In genomic region chr4:11715753-11716521, GRCh38 we compare ENCODE assay signal across 28 cellular contexts.
"Had no signal": no experiment of that assay in that cellular context is flagged by ENCODE, and none has a peak within 500 bp of the region (broad histone marks: within the 10 kb centered on the region; RNA-seq: fewer than 3 reads in every experiment).

No MANE protein-coding gene starts in this region.

- H3K27ac Mint-ChIP-seq: activated B cell treated with CpG ODN at 0.5 μM for 24 hours; activated CD8-positive, alpha-beta T cell treated with anti-CD3 and anti-CD28 coated beads for 36 hours; activated naive CD8-positive, alpha-beta T cell; activated T-helper 17 cell treated with anti-CD3 and anti-CD28 coated beads, Interleukin-2, amount 50 U/mL, for 72 hours; T-helper 17 cell; T-helper 2 cell treated with Interferon-gamma antibody and Interleukin-4, amounts not matched to agents 5 μg/mL and 100 μg/mL, for 36 hours had no signal

- H3K4me3 Mint-ChIP-seq: activated B cell treated with CpG ODN at 0.5 μM for 24 hours; activated CD8-positive, alpha-beta T cell treated with anti-CD3 and anti-CD28 coated beads for 36 hours; activated naive CD8-positive, alpha-beta T cell; activated T-cell treated with anti-CD3 and anti-CD28 coated beads, Interleukin-2, amount 50 U/mL, for 4 hours; activated T-helper 17 cell treated with anti-CD3 and anti-CD28 coated beads, Interleukin-2, amount 50 U/mL, for 72 hours; T-helper 17 cell; T-helper 2 cell treated with Interferon-gamma antibody and Interleukin-4, amounts not matched to agents 5 μg/mL and 100 μg/mL, for 36 hours had no signal

- H3K9me3 Mint-ChIP-seq: activated B cell treated with CpG ODN at 0.5 μM for 24 hours; activated CD8-positive, alpha-beta T cell treated with anti-CD3 and anti-CD28 coated beads for 36 hours; activated T-cell treated with anti-CD3 and anti-CD28 coated beads, Interleukin-2, amount 50 U/mL, for 4 hours; activated T-helper 17 cell treated with anti-CD3 and anti-CD28 coated beads, Interleukin-2, amount 50 U/mL, for 72 hours; T-helper 2 cell treated with Interferon-gamma antibody and Interleukin-4, amounts not matched to agents 5 μg/mL and 100 μg/mL, for 36 hours had no signal

- H3K4me3 ChIP-seq: colonic mucosa had no signal

- H3K36me3 Mint-ChIP-seq: activated naive CD8-positive, alpha-beta T cell had no signal

- DNase-seq: activated B cell treated with CpG ODN at 0.5 μM for 24 hours; activated CD4-positive, alpha-beta T cell treated with anti-CD3 and anti-CD28 coated beads for 48 hours; activated CD4-positive, alpha-beta T cell treated with anti-CD3 and anti-CD28 coated beads, Interleukin-2, amount 50 U/mL, for 1 hour; activated CD4-positive, alpha-beta T cell treated with anti-CD3 and anti-CD28 coated beads, Interleukin-2, amount 50 U/mL, for 48 hours; activated CD8-positive, alpha-beta memory T cell treated with anti-CD3 and anti-CD28 coated beads for 24 hours; activated CD8-positive, alpha-beta T cell treated with anti-CD3 and anti-CD28 coated beads for 36 hours; activated effector memory CD4-positive, alpha-beta T cell treated with Interleukin-2 at 50 U/mL for 16 hours; activated gamma-delta T cell treated with Interleukin-2 at 50 U/mL for 16 hours; activated naive CD4-positive, alpha-beta T cell treated with anti-CD3 and anti-CD28 coated beads, Interleukin-2, amount 50 U/mL, for 16 hours; activated naive CD4-positive, alpha-beta T cell treated with Interleukin-2 at 50 U/mL for 16 hours; activated T-cell treated with anti-CD3 and anti-CD28 coated beads, Interleukin-2, amount 50 U/mL, for 4 hours; amniotic stem cell; anterior cingulate cortex; brain microvascular endothelial cell; caudate nucleus; colonic mucosa; effector CD8-positive, alpha-beta T cell; foreskin fibroblast; head of caudate nucleus; T-helper 1 cell; T-helper 17 cell; T1000; WERI-Rb-1 had no signal

- ATAC-seq: activated CD4-positive, CD25-positive, alpha-beta regulatory T cell treated with anti-CD3 and anti-CD28 coated beads, Interleukin-2, amount 50 U/mL, for 24 hours; activated CD8-positive, alpha-beta T cell treated with anti-CD3 and anti-CD28 coated beads for 36 hours; activated T-cell treated with anti-CD3 and anti-CD28 coated beads, Interleukin-2, amount 50 U/mL, for 4 hours; activated T-helper 17 cell treated with anti-CD3 and anti-CD28 coated beads, Interleukin-2, amount 50 U/mL, for 72 hours; esophagus mucosa; T-helper 17 cell had no signal

- H3K4me1 Mint-ChIP-seq: activated B cell treated with CpG ODN at 0.5 μM for 24 hours; activated T-helper 17 cell treated with anti-CD3 and anti-CD28 coated beads, Interleukin-2, amount 50 U/mL, for 72 hours; T-helper 17 cell had no signal
